1 cellular context compared by ENCODE assay signal in genomic region chr15:57091626-57092025, GRCh38.
TF ChIP-seq lines count a peak whose summit lies in the region.

No MANE protein-coding gene starts in this region.

TF ChIP-seq in WTC11, 78 proteins besides CTCF, POLR2A, EP300 and RAD21 (continued from another document):
- TF ChIP-seq, protein P1, sequence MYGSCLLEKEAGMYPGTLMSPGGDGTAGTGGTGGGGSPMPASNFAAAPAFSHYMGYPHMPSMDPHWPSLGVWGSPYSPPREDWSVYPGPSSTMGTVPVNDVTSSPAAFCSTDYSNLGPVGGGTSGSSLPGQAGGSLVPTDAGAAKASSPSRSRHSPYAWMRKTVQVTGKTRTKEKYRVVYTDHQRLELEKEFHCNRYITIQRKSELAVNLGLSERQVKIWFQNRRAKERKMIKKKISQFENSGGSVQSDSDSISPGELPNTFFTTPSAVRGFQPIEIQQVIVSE (CRISPR knock-in tag; IDR thresholded peaks at IDR 0.05; ENCODE audit: borderline replicate concordance), result no peak
- TF ChIP-seq NFE2L1 (CRISPR knock-in tag; IDR thresholded peaks at IDR 0.05) (no peak), MYBL2 (CRISPR knock-in tag; IDR thresholded peaks at IDR 0.05) (no peak), FOXK1 (CRISPR knock-in tag; IDR thresholded peaks at IDR 0.05) (no peak), RORB (CRISPR knock-in tag; IDR thresholded peaks at IDR 0.05) (no peak), GRHL2 (CRISPR knock-in tag; IDR thresholded peaks at IDR 0.05; ENCODE audit: insufficient replicate concordance, severe bottlenecking) (no peak), ATF1 (CRISPR knock-in tag; IDR thresholded peaks at IDR 0.05) (no peak)
- TF ChIP-seq, protein P2, sequence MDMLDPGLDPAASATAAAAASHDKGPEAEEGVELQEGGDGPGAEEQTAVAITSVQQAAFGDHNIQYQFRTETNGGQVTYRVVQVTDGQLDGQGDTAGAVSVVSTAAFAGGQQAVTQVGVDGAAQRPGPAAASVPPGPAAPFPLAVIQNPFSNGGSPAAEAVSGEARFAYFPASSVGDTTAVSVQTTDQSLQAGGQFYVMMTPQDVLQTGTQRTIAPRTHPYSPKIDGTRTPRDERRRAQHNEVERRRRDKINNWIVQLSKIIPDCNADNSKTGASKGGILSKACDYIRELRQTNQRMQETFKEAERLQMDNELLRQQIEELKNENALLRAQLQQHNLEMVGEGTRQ (CRISPR knock-in tag; IDR thresholded peaks at IDR 0.05), result no peak
